Comparison of ENCODE assay signal across 18 cellular contexts in genomic region chr17:75641343-75641742, GRCh38. TPM values are rescaled to one million over a fixed set of nuclear protein-coding genes. Genes with fewer than 3 reads are reported as not detected.
A peak's percentile ranks its signal among the peaks of the same experiment; 100 is the strongest.
DNase-seq lines count a peak whose midpoint lies in the region; ATAC-seq and TF ChIP-seq lines count a peak whose summit lies in the region.
"Had no signal": no experiment of that assay in that cellular context is flagged by ENCODE, and none has a peak within 500 bp of the region (broad histone marks: within the 10 kb centered on the region; RNA-seq: fewer than 3 reads in every experiment).

No MANE protein-coding gene starts in this region.

- TF ChIP-seq CTCF in breast epithelium (IDR thresholded peaks at IDR 0.05) (no peak), mammary epithelial cell (conservative IDR thresholded peaks at IDR 0.05 in 1 of 2, IDR thresholded peaks at IDR 0.05 in 1 of 2; ENCODE audit: extremely low read depth in 1 of 2, insufficient read depth in 1 of 2, low read depth in 1 of 2, low read length in 2 of 2) (no peak), heart left ventricle (IDR thresholded peaks at IDR 0.05) (no peak), vagina (IDR thresholded peaks at IDR 0.05) (no peak)

- WGBS in mammary epithelial cell (ENCODE audit: low coverage, missing lambda C conversion rate), result 54% methylated on average over 5 of the region's 9 CpGs
- WGBS in heart left ventricle, 4 donors, result 55 to 75% (median 65%) methylated on average over 7 to 9 of the region's 9 CpGs
- no CpG with 5 or more reads among the region's 9 CpGs for WGBS in mesendoderm (ENCODE audit: extremely low coverage, insufficient coverage, low lambda C conversion rate)

- dilution Hi-C loops in mammary epithelial cell (cut with HindIII; ENCODE audit: low sequenced_read_pairs), result no loop called here

- H4K8ac ChIP-seq in mesendoderm (ENCODE audit: low read depth, low read length), result no peak overlapping the region

- H2BK15ac ChIP-seq in mesendoderm (replicated peaks; ENCODE audit: low read depth), result no peak overlapping the region

- in situ Hi-C loops in mammary epithelial cell (cut with MboI; ENCODE audit: low sequenced_read_pairs in 2 of 2), result no loop called here

- no peak overlapping the region for H2AK5ac ChIP-seq in mesendoderm (ENCODE audit: low read length)

- H3K4me3 ChIP-seq in breast epithelium, result no peak overlapping the region
- no peak overlapping the region for H3K4me3 ChIP-seq in mammary epithelial cell (replicated peaks in 1 of 3; ENCODE audit: insufficient read depth in 1 of 3, low read depth in 2 of 3, low read length in 3 of 3)
- H3K4me3 ChIP-seq in heart left ventricle, result no peak overlapping the region
- peak overlapping the region in 1 of 2 donors; percentile 31 for H3K4me3 ChIP-seq in vagina
- H3K4me3 ChIP-seq in mesendoderm (ENCODE audit: low read length), result no peak overlapping the region
- H3K4me3 ChIP-seq: HAP-1, mucosa of descending colon, spleen, tibial nerve had no signal

- no peak overlapping the region for H4K5ac ChIP-seq in mesendoderm (ENCODE audit: low read length)

- no peak overlapping the region for H3K18ac ChIP-seq in mesendoderm (ENCODE audit: low read length)

- H3K4ac ChIP-seq in mesendoderm (ENCODE audit: low read depth, low read length), result no peak overlapping the region

- ATAC-seq in heart left ventricle, result peak; percentile 59 to 83 (median 66)
- ATAC-seq: mucosa of descending colon had no signal

- H3K36me3 ChIP-seq in breast epithelium (no peaks in the 10 kb centered on the region), mammary epithelial cell (ENCODE audit: insufficient read depth, low read length) (no peaks in the 10 kb centered on the region), heart left ventricle (peaks cover 0 to 23% (median 0%) of the 10 kb centered on the region in 9 donors), vagina (no peaks in the 10 kb centered on the region), mesendoderm (ENCODE audit: control insufficient read depth, insufficient read depth, low read length) (no peaks in the 10 kb centered on the region)
- H3K36me3 ChIP-seq: HAP-1 had no signal

- CTCF ChIA-PET in mammary epithelial cell (lab: Charles Lee; ENCODE audit: low non-redundant PET), result no interaction called here

- H3K9ac ChIP-seq in mammary epithelial cell (ENCODE audit: insufficient read depth, low read length) (no peak overlapping the region), mesendoderm (ENCODE audit: low read length) (no peak overlapping the region)

- H2BK5ac ChIP-seq in mesendoderm (ENCODE audit: low read length), result no peak overlapping the region

- DNase-seq in breast epithelium (ENCODE audit: low spot score in 2 of 2), result no peak
- no peak for DNase-seq in mammary epithelial cell
- peak; percentile 53 to 85 (median 61) for DNase-seq in heart left ventricle
- DNase-seq in myocyte (ENCODE audit: low read depth), result peak; percentile 61
- DNase-seq in vagina (ENCODE audit: extremely low spot score in 2 of 2), result no peak
- no peak for DNase-seq in mesendoderm
- no peak for DNase-seq in mucosa of gallbladder (ENCODE audit: low spot score)
- DNase-seq in AG08396 (ENCODE audit: low spot score), result no peak
- DNase-seq: activated CD4-positive, alpha-beta T cell treated with anti-CD3 and anti-CD28 coated beads, Interleukin-2, amount 50 U/mL, for 4 hours; activated naive CD4-positive, alpha-beta T cell treated with Interleukin-2 at 50 U/mL for 16 hours; islet precursor cell; NCI-H1417; NCI-H82 had no signal

- TF ChIP-seq POLR2A in breast epithelium (IDR thresholded peaks at IDR 0.05) (no peak), heart left ventricle (IDR thresholded peaks at IDR 0.05) (no peak), vagina (IDR thresholded peaks at IDR 0.05) (no peak)

- intact Hi-C loops in breast epithelium (cut with DNase I; ENCODE audit: low total_unique reads), result no loop called here
- intact Hi-C loops in mammary epithelial cell (cut with micrococcal nuclease), result no loop called here
- intact Hi-C loops in heart left ventricle (cut with DNase I), result no loop called here
- intact Hi-C loops in vagina (cut with DNase I), result no loop called here

- H2BK120ac ChIP-seq in mesendoderm (ENCODE audit: low read depth, low read length), result no peak overlapping the region

- H2AFZ ChIP-seq in mammary epithelial cell (ENCODE audit: low read depth, low read length), result no peak overlapping the region

- no peaks in the 10 kb centered on the region for H4K20me1 ChIP-seq in mammary epithelial cell (ENCODE audit: insufficient read depth, low read length)

- H3K9me3 ChIP-seq in breast epithelium (no peaks in the 10 kb centered on the region), mammary epithelial cell (replicated peaks; ENCODE audit: insufficient read depth, low read length) (no peaks in the 10 kb centered on the region), heart left ventricle (no peaks in the 10 kb centered on the region), vagina (no peaks in the 10 kb centered on the region)
- H3K9me3 ChIP-seq: HAP-1, mucosa of descending colon, spleen, tibial nerve had no signal

- H3K79me2 ChIP-seq in mammary epithelial cell (ENCODE audit: insufficient read depth, low read length) (no peaks in the 10 kb centered on the region), mesendoderm (ENCODE audit: control insufficient read depth, insufficient read depth, low read length) (no peaks in the 10 kb centered on the region)

- peaks cover 5 to 13% of the 10 kb centered on the region in 2 donors for H3K4me1 ChIP-seq in breast epithelium
- no peaks in the 10 kb centered on the region for H3K4me1 ChIP-seq in mammary epithelial cell (ENCODE audit: insufficient read depth, low read length)
- peaks cover 0 to 66% (median 19%) of the 10 kb centered on the region in 12 donors for H3K4me1 ChIP-seq in heart left ventricle
- H3K4me1 ChIP-seq in vagina, result peaks cover 32% of the 10 kb centered on the region
- H3K4me1 ChIP-seq in mesendoderm (ENCODE audit: control insufficient read depth, low read depth, low read length), result no peaks in the 10 kb centered on the region

- BruUV-seq in mammary epithelial cell (replicated peaks; lab: Mats Ljungman, UMichigan), result no TSS peak

- H3K56ac ChIP-seq in mesendoderm (ENCODE audit: low read length), result no peak overlapping the region

- H3K27ac ChIP-seq in breast epithelium, result peak overlapping the region; percentile 83 to 95
- H3K27ac ChIP-seq in mammary epithelial cell (ENCODE audit: insufficient read depth, low read depth, low read length), result no peak overlapping the region
- peak overlapping the region in 11 of 12 donors; percentile 5 to 76 (median 58) for H3K27ac ChIP-seq in heart left ventricle
- peak overlapping the region; percentile 54 for H3K27ac ChIP-seq in vagina
- H3K27ac ChIP-seq in mesendoderm (ENCODE audit: low read depth, low read length), result no peak overlapping the region
- H3K27ac ChIP-seq: spleen had no signal

- no peaks in the 10 kb centered on the region for H3K27me3 ChIP-seq in breast epithelium
- no peaks in the 10 kb centered on the region for H3K27me3 ChIP-seq in mammary epithelial cell (ENCODE audit: insufficient read depth, low read length)
- H3K27me3 ChIP-seq in heart left ventricle, result no peaks in the 10 kb centered on the region
- no peaks in the 10 kb centered on the region for H3K27me3 ChIP-seq in vagina
- H3K27me3 ChIP-seq in mesendoderm (ENCODE audit: insufficient read depth, low read length, poor library complexity), result no peaks in the 10 kb centered on the region
- H3K27me3 ChIP-seq: spleen, tibial nerve had no signal

- no peak overlapping the region for H3K23ac ChIP-seq in mesendoderm (ENCODE audit: low read length)

- H3K4me2 ChIP-seq in mammary epithelial cell (ENCODE audit: insufficient read depth, low read depth, low read length), result no peak overlapping the region
- H3K4me2 ChIP-seq in mesendoderm (ENCODE audit: low read length), result no peak overlapping the region

- no peaks in the 10 kb centered on the region for H3K79me1 ChIP-seq in mesendoderm (ENCODE audit: low read length)

RNA-seq across cellular contexts. Expression of gene SMIM5, which starts 8.1 kb away (rescaled TPM):
- total RNA-seq in breast epithelium (1 to 10 TPM in 1 of 3 donors, under 1 TPM in 2; 0.29 to 2.6 (median 0.48) TPM), mammary epithelial cell (not detected), heart left ventricle (10 to 100 TPM in 2 of 9 donors, 1 to 10 TPM in 7; 1.8 to 18.2 (median 6.8) TPM), myocyte (1.8 and 4.4 TPM in 2 replicates), vagina (2.2 TPM), mucosa of gallbladder (15.5 TPM)
- polyA plus RNA-seq in mammary epithelial cell (0.03 TPM), heart left ventricle (10 to 100 TPM in 1 of 2 donors, 1 to 10 TPM in 1; 3.7 to 17.7 TPM)
- polyA minus RNA-seq in mammary epithelial cell, result not detected
- polyA plus RNA-seq in myocyte (2012), result 2.0 TPM
- polyA plus RNA-seq in mesendoderm (2013, experiment 1 of 2), result not detected
- polyA plus RNA-seq in mesendoderm (2013, experiment 2 of 2), result 0.03 TPM
- total RNA-seq: HT1080 had no signal

RNA-seq across cellular contexts. Expression of gene RECQL5, which starts 25.6 kb away (rescaled TPM):
- total RNA-seq in breast epithelium (10 to 100 TPM; 10.7 to 22.8 (median 14.1) TPM), mammary epithelial cell (10 to 100 TPM; 25.3 to 34.8 TPM), heart left ventricle (10 to 100 TPM in 5 of 9 donors, 1 to 10 TPM in 4; 6.0 to 15.9 (median 10.2) TPM), myocyte (19.9 and 20.7 TPM in 2 replicates), vagina (44.0 TPM), mucosa of gallbladder (110 TPM)
- polyA plus RNA-seq in mammary epithelial cell (14.5 TPM), heart left ventricle (10 to 100 TPM in 1 of 2 donors, 1 to 10 TPM in 1; 7.8 to 13.3 TPM)
- polyA minus RNA-seq in mammary epithelial cell, result 27.2 TPM
- polyA plus RNA-seq in myocyte (2012), result 23.7 TPM
- 12.6 TPM for polyA plus RNA-seq in mesendoderm (2013, experiment 1 of 2)
- polyA plus RNA-seq in mesendoderm (2013, experiment 2 of 2), result 11.4 TPM

RNA-seq across cellular contexts. Expression of gene SAP30BP, which starts 25.8 kb away (rescaled TPM):
- total RNA-seq in breast epithelium, result 10 to 100 TPM; 68.3 to 89.5 (median 86.1) TPM
- 100 to 1,000 TPM in 1 of 2 donors, 10 to 100 TPM in 1; 49.0 to 105 TPM for total RNA-seq in mammary epithelial cell
- 85.8 TPM for polyA plus RNA-seq in mammary epithelial cell
- polyA minus RNA-seq in mammary epithelial cell, result 78.9 TPM
- total RNA-seq in heart left ventricle, result 10 to 100 TPM; 40.9 to 67.8 (median 54.4) TPM
- 100 to 1,000 TPM in 1 of 2 donors, 10 to 100 TPM in 1; 59.9 to 121 TPM for polyA plus RNA-seq in heart left ventricle
- 34.3 and 47.4 TPM in 2 replicates for total RNA-seq in myocyte
- polyA plus RNA-seq in myocyte (2012), result 76.6 TPM
- 79.1 TPM for total RNA-seq in vagina
- 68.5 TPM for polyA plus RNA-seq in mesendoderm (2013, experiment 1 of 2)
- polyA plus RNA-seq in mesendoderm (2013, experiment 2 of 2), result 69.7 TPM
- total RNA-seq in mucosa of gallbladder, result 65.4 TPM

RNA-seq across cellular contexts. Expression of gene MYO15B, which starts 53.7 kb away (rescaled TPM):
- total RNA-seq in breast epithelium (100 to 1,000 TPM in 1 of 3 donors, 10 to 100 TPM in 2; 65.3 to 121 (median 86.6) TPM), mammary epithelial cell (1 to 10 TPM; 5.2 to 5.8 TPM), heart left ventricle (10 to 100 TPM; 14.0 to 76.4 (median 42.9) TPM), myocyte (0.11 and 0.26 TPM in 2 replicates), vagina (160 TPM), mucosa of gallbladder (434 TPM)
- polyA plus RNA-seq in mammary epithelial cell (0.31 TPM), heart left ventricle (10 to 100 TPM; 23.5 to 72.0 TPM)
- polyA minus RNA-seq in mammary epithelial cell, result not detected
- polyA plus RNA-seq in myocyte (2012), result 1.6 TPM
- 1.8 TPM for polyA plus RNA-seq in mesendoderm (2013, experiment 1 of 2)
- 1.1 TPM for polyA plus RNA-seq in mesendoderm (2013, experiment 2 of 2)

Comparison
In these comparisons a context has a peak if more than half of its experiments do, and no peak if none do; other contexts are left out.
1. H3K27ac ChIP-seq: peak in breast epithelium (2 of 2), heart left ventricle (11 of 12) and vagina (single experiment); none in mammary epithelial cell (single experiment) and mesendoderm (single experiment).
2. DNase-seq: peak in heart left ventricle (5 of 5) and myocyte (single experiment); none in breast epithelium (0 of 2), mammary epithelial cell (single experiment), vagina (0 of 2), mesendoderm (single experiment), mucosa of gallbladder (single experiment) and AG08396 (single experiment).